In the genomic region with DNA sequence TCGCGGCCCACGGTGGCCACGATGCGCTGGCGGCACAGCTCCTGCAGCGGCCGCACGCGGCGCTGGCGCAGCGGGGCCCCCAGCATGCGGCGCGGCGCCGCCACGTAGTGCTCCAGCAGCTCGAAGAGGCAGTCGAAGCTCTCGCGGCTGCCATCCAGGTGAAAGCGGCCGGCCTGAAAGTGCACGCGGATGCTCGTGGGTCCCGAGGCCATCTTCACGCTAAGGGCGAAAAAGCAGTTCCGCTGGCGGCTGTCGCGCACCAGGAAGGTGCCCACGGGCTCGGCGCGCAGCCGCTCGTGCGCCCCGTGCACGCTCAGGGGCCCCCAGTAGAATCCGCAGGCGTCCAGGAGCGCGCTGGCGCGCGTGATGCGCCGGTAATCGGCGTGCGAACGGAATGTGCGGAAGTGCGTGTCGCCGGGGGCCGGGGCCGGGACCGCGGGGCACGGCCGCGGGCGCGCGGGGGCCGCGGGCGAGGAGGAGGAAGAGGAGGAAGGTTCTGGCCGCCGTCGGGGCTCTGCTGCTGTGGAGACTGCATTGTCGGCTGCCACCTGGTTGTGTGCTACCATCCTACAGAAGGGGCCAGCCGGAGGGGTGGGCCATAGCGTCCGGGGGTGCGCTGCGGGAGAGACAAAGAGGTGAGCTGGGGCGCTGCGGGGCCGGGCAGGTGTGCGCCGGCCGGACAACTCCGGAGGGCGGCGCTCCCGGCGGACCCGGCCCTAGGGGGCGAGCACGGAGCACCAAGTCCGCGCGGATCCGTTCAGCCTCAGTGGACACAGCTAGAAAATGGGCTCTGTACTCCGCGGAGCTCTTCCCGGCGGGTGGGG, we compare ENCODE assay signal across 8 cellular contexts. TPM values are rescaled to one million over a fixed set of nuclear protein-coding genes. Genes with fewer than 3 reads are reported as not detected.
DNase-seq lines count a peak whose midpoint lies in the region; ATAC-seq lines count a peak whose summit lies in the region.

No MANE protein-coding gene starts in this region.

- intact Hi-C loops in naive thymus-derived CD4-positive, alpha-beta T cell (cut with micrococcal nuclease), result loop anchor here (1.0 to 10.0 kb wide), 15 partner anchors 22 to 1547 kb away; partner anchors contain the start of genes CPPED1 (in 1 of the 2), GSPT1 (in 1 of the 2), LITAF (in 1 of the 2) and NUBP1 (in 1 of the 2)

- WGBS in urinary bladder, result 1% methylated on average over 105 of the region's 105 CpGs

- peak overlapping the region; percentile 86 to 93 (median 88) for H3K4me3 Mint-ChIP-seq in CD4-positive, CD25-positive, alpha-beta regulatory T cell
- peak overlapping the region; percentile 68 to 91 (median 86) for H3K4me3 Mint-ChIP-seq in naive thymus-derived CD4-positive, alpha-beta T cell

- CTCF ChIA-PET in naive thymus-derived CD4-positive, alpha-beta T cell (lab: Charles Lee), result interaction anchor here (0.7 to 6.0 kb wide), 17 partner anchors 9 to 313 kb away, joined by 3 to 31 read pairs (median 4); partner anchors contain the start of gene DEXI

- H3K36me3 Mint-ChIP-seq in CD4-positive, CD25-positive, alpha-beta regulatory T cell, result peaks cover 15% of the 10 kb centered on the region
- peaks cover 0 to 42% (median 4%) of the 10 kb centered on the region in 5 donors for H3K36me3 Mint-ChIP-seq in naive thymus-derived CD4-positive, alpha-beta T cell

- H3K36me3 ChIP-seq in CD4-positive, CD25-positive, alpha-beta regulatory T cell (ENCODE audit: control insufficient read depth, insufficient read depth, low read length), result no peaks in the 10 kb centered on the region
- H3K36me3 ChIP-seq in naive thymus-derived CD4-positive, alpha-beta T cell (ENCODE audit: control insufficient read depth in 2 of 3, insufficient read depth in 3 of 3, low read length in 3 of 3), result peaks cover 0 to 8% (median 6%) of the 10 kb centered on the region in 3 experiments
- H3K36me3 ChIP-seq in urinary bladder (ENCODE audit: insufficient read depth), result no peaks in the 10 kb centered on the region

- H3K27ac Mint-ChIP-seq in CD4-positive, CD25-positive, alpha-beta regulatory T cell, result peak overlapping the region; percentile 38 to 92 (median 79)
- H3K27ac Mint-ChIP-seq in naive thymus-derived CD4-positive, alpha-beta T cell, result peak overlapping the region; percentile 59 to 84 (median 80)

- POLR2A ChIA-PET in naive thymus-derived CD4-positive, alpha-beta T cell (lab: Charles Lee), result interaction anchor here (0.6 to 8.2 kb wide), 38 partner anchors 9 to 542 kb away, joined by 3 to 244 read pairs (median 6); partner anchors contain the start of genes CLEC16A, DEXI and TNP2

- no peaks in the 10 kb centered on the region for H3K27me3 ChIP-seq in CD4-positive, CD25-positive, alpha-beta regulatory T cell (ENCODE audit: control insufficient read depth, insufficient read depth, low read length)
- H3K27me3 ChIP-seq in naive thymus-derived CD4-positive, alpha-beta T cell (ENCODE audit: control insufficient read depth in 2 of 2, insufficient read depth in 2 of 2, low read length in 2 of 2), result no peaks in the 10 kb centered on the region

- peaks cover 15 to 68% (median 41%) of the 10 kb centered on the region in 4 donors for H3K4me1 Mint-ChIP-seq in CD4-positive, CD25-positive, alpha-beta regulatory T cell
- peaks cover 24 to 67% (median 63%) of the 10 kb centered on the region in 7 donors for H3K4me1 Mint-ChIP-seq in naive thymus-derived CD4-positive, alpha-beta T cell

- no peaks in the 10 kb centered on the region for H3K27me3 Mint-ChIP-seq in CD4-positive, CD25-positive, alpha-beta regulatory T cell
- H3K27me3 Mint-ChIP-seq in naive thymus-derived CD4-positive, alpha-beta T cell, result peaks cover 0 to 2% (median 0%) of the 10 kb centered on the region in 5 donors

- H3K9me3 ChIP-seq in CD4-positive, CD25-positive, alpha-beta regulatory T cell (ENCODE audit: control insufficient read depth in 2 of 2, low read length in 2 of 2), result no peaks in the 10 kb centered on the region
- no peaks in the 10 kb centered on the region for H3K9me3 ChIP-seq in naive thymus-derived CD4-positive, alpha-beta T cell (ENCODE audit: control insufficient read depth in 2 of 3, low read length in 3 of 3)

- no peaks in the 10 kb centered on the region for H3K9me3 Mint-ChIP-seq in CD4-positive, CD25-positive, alpha-beta regulatory T cell
- peaks cover 0 to 2% (median 0%) of the 10 kb centered on the region in 11 donors for H3K9me3 Mint-ChIP-seq in naive thymus-derived CD4-positive, alpha-beta T cell

- peak overlapping the region; percentile 77 for H3K4me3 ChIP-seq in CD4-positive, CD25-positive, alpha-beta regulatory T cell (ENCODE audit: low read depth, low read length)
- peak overlapping the region; percentile 85 for H3K4me3 ChIP-seq in naive thymus-derived CD4-positive, alpha-beta T cell (ENCODE audit: low read length)
- peak overlapping the region; percentile 80 for H3K4me3 ChIP-seq in urinary bladder (ENCODE audit: low read depth, low read length)

- H3K4me1 ChIP-seq in CD4-positive, CD25-positive, alpha-beta regulatory T cell (ENCODE audit: control insufficient read depth, insufficient read depth, low read length, poor library complexity, severe bottlenecking), result peaks cover 59% of the 10 kb centered on the region
- H3K4me1 ChIP-seq in naive thymus-derived CD4-positive, alpha-beta T cell (ENCODE audit: control insufficient read depth in 2 of 2, insufficient read depth in 2 of 2, low read length in 2 of 2), result peaks cover 48 to 52% of the 10 kb centered on the region in 2 donors
- no peaks in the 10 kb centered on the region for H3K4me1 ChIP-seq in urinary bladder (ENCODE audit: insufficient read depth)

- ATAC-seq in CD4-positive, CD25-positive, alpha-beta regulatory T cell (ENCODE audit: low read depth in 2 of 2), result peak; percentile 3 to 10
- ATAC-seq in GM19468 (IDR thresholded peaks at IDR 0.05; ENCODE audit: extremely low read depth, unreplicated experiment) (peak; percentile 3), GM18858 (IDR thresholded peaks at IDR 0.05; ENCODE audit: unreplicated experiment) (no peak)
- ATAC-seq in naive thymus-derived CD4-positive, alpha-beta T cell, result peak; percentile 36

- peak; percentile 54 to 84 (median 70) for DNase-seq in CD4-positive, CD25-positive, alpha-beta regulatory T cell
- DNase-seq in NCI-H1092 (lab: John Stamatoyannopoulos, UW) (peak; percentile 21), epithelial cell of prostate (ENCODE audit: low read depth, low spot score) (no peak)
- peak; percentile 85 for DNase-seq in activated CD8-positive, alpha-beta memory T cell treated with anti-CD3 and anti-CD28 coated beads for 24 hours
- peak in 8 of 9 donors; percentile 63 to 87 (median 80) for DNase-seq in naive thymus-derived CD4-positive, alpha-beta T cell

- peak overlapping the region; percentile 91 for H3K27ac ChIP-seq in CD4-positive, CD25-positive, alpha-beta regulatory T cell (ENCODE audit: insufficient read depth, low read length, poor library complexity, severe bottlenecking)
- peak overlapping the region; percentile 73 for H3K27ac ChIP-seq in epithelial cell of prostate
- peak overlapping the region; percentile 97 for H3K27ac ChIP-seq in naive thymus-derived CD4-positive, alpha-beta T cell (ENCODE audit: low read depth, low read length)
- peak overlapping the region; percentile 54 for H3K27ac ChIP-seq in urinary bladder (ENCODE audit: low read depth)

RNA-seq across cellular contexts. Expression of gene SOCS1, which starts 0.9 kb away (rescaled TPM):
- 91.5 TPM for total RNA-seq in CD4-positive, CD25-positive, alpha-beta regulatory T cell
- 10 to 100 TPM in 2 of 4 donors, 1 to 10 TPM in 2; 8.6 to 15.2 (median 9.7) TPM for polyA plus RNA-seq in CD4-positive, CD25-positive, alpha-beta regulatory T cell
- 100 to 1,000 TPM in 1 of 5 experiments, 10 to 100 TPM in 4; 12.8 to 191 (median 46.8) TPM for total RNA-seq in naive thymus-derived CD4-positive, alpha-beta T cell
- 10 to 100 TPM; 15.2 to 15.7 TPM for polyA plus RNA-seq in naive thymus-derived CD4-positive, alpha-beta T cell
- total RNA-seq in urinary bladder, result 6.9 TPM
- polyA plus RNA-seq in urinary bladder, result 15.0 TPM

RNA-seq across cellular contexts. Expression of gene TNP2, which starts 14.0 kb away (rescaled TPM):
- not detected for total RNA-seq in CD4-positive, CD25-positive, alpha-beta regulatory T cell
- polyA plus RNA-seq in CD4-positive, CD25-positive, alpha-beta regulatory T cell, result not detected
- total RNA-seq in naive thymus-derived CD4-positive, alpha-beta T cell, result not detected
- not detected for polyA plus RNA-seq in naive thymus-derived CD4-positive, alpha-beta T cell
- not detected for total RNA-seq in urinary bladder
- not detected for polyA plus RNA-seq in urinary bladder

RNA-seq across cellular contexts. Expression of gene PRM3, which starts 18.3 kb away (rescaled TPM):
- not detected for total RNA-seq in CD4-positive, CD25-positive, alpha-beta regulatory T cell
- polyA plus RNA-seq in CD4-positive, CD25-positive, alpha-beta regulatory T cell, result not detected
- not detected for total RNA-seq in naive thymus-derived CD4-positive, alpha-beta T cell
- not detected for polyA plus RNA-seq in naive thymus-derived CD4-positive, alpha-beta T cell
- not detected for total RNA-seq in urinary bladder
- polyA plus RNA-seq in urinary bladder, result not detected

RNA-seq across cellular contexts. Expression of gene PRM2, which starts 21.2 kb away (rescaled TPM):
- total RNA-seq in CD4-positive, CD25-positive, alpha-beta regulatory T cell, result not detected
- polyA plus RNA-seq in CD4-positive, CD25-positive, alpha-beta regulatory T cell, result not detected
- total RNA-seq in naive thymus-derived CD4-positive, alpha-beta T cell, result not detected
- polyA plus RNA-seq in naive thymus-derived CD4-positive, alpha-beta T cell, result not detected
- total RNA-seq in urinary bladder, result not detected
- polyA plus RNA-seq in urinary bladder, result not detected

RNA-seq across cellular contexts. Expression of gene PRM1, which starts 26.0 kb away (rescaled TPM):
- total RNA-seq in CD4-positive, CD25-positive, alpha-beta regulatory T cell, result not detected
- polyA plus RNA-seq in CD4-positive, CD25-positive, alpha-beta regulatory T cell, result not detected
- not detected for total RNA-seq in naive thymus-derived CD4-positive, alpha-beta T cell
- not detected for polyA plus RNA-seq in naive thymus-derived CD4-positive, alpha-beta T cell
- total RNA-seq in urinary bladder, result not detected
- not detected for polyA plus RNA-seq in urinary bladder
